ENCODE assay signal across 1 cellular context in genomic region chr1:40383095-40383487, GRCh38.
A peak's percentile ranks its signal among the peaks of the same experiment; 100 is the strongest.
TF ChIP-seq lines count a peak whose summit lies in the region.

No MANE protein-coding gene starts in this region.

TF ChIP-seq in K562, 482 proteins besides CTCF, POLR2A, EP300 and RAD21 (continued from another document and continues in another):
- TF ChIP-seq AFF1 (IDR thresholded peaks at IDR 0.05; ENCODE audit: low read depth in 1 of 2, partially characterized antibody in 2 of 2) (peak in 1 of 2 experiments; percentile 85), HOXB6 (CRISPR knock-in tag; IDR thresholded peaks at IDR 0.05; ENCODE audit: borderline replicate concordance) (no peak), POLR2H (tag; IDR thresholded peaks at IDR 0.05; ENCODE audit: low read depth) (peak; percentile 35), ATF2 (CRISPR knock-in tag; IDR thresholded peaks at IDR 0.05) (no peak), TFE3 (CRISPR knock-in tag; IDR thresholded peaks at IDR 0.05) (no peak), KLF1 (tag; IDR thresholded peaks at IDR 0.05) (0 out of 2 replicates have a peak, but pooled peaks have one; percentile 27), TSC22D4 (tag; IDR thresholded peaks at IDR 0.05) (no peak), HDAC3 (IDR thresholded peaks at IDR 0.05; ENCODE audit: borderline replicate concordance, partially characterized antibody) (no peak), ARID3A (IDR thresholded peaks at IDR 0.05; ENCODE audit: borderline replicate concordance, low read depth, low read length) (no peak), RREB1 (CRISPR knock-in tag; IDR thresholded peaks at IDR 0.05) (no peak), ZBTB7A (IDR thresholded peaks at IDR 0.05; ENCODE audit: borderline replicate concordance, control insufficient read depth, low read depth, low read length) (no peak), CGGBP1 (CRISPR knock-in tag; IDR thresholded peaks at IDR 0.05) (no peak), CBFA2T3 (IDR thresholded peaks at IDR 0.05) (no peak), HDAC2 (IDR thresholded peaks at IDR 0.05) (0 out of 2 replicates have a peak, but pooled peaks have one; percentile 28), ZZZ3 (IDR thresholded peaks at IDR 0.05) (no peak), ZBTB5 (IDR thresholded peaks at IDR 0.05) (no peak), ZNF76 (CRISPR knock-in tag; IDR thresholded peaks at IDR 0.05; ENCODE audit: borderline replicate concordance) (0 out of 2 replicates have a peak, but pooled peaks have one; percentile 7), STAT5B (CRISPR knock-in tag; IDR thresholded peaks at IDR 0.05) (no peak), MBD1 (CRISPR knock-in tag; IDR thresholded peaks at IDR 0.05) (no peak), FOSL1 (tag; conservative IDR thresholded peaks at IDR 0.05) (no peak), HMGN3 (IDR thresholded peaks at IDR 0.05; ENCODE audit: borderline replicate concordance, extremely low read depth, insufficient read length, low read depth, low read length) (no peak)
